In genomic region chr3:159669753-159670152, GRCh38 we compare ENCODE assay signal across 17 cellular contexts.
DNase-seq lines count a peak whose midpoint lies in the region; ATAC-seq and TF ChIP-seq lines count a peak whose summit lies in the region.
"Had no signal": no experiment of that assay in that cellular context is flagged by ENCODE, and none has a peak within 500 bp of the region (broad histone marks: within the 10 kb centered on the region; RNA-seq: fewer than 3 reads in every experiment).

No MANE protein-coding gene starts in this region.

- H3K27ac ChIP-seq in SK-N-SH (ENCODE audit: low read depth in 2 of 2, low read length in 1 of 2) (peak overlapping the region in 1 of 2 experiments; percentile 11; a peak in 1 of 4 replicates), neuronal stem cell (replicated peaks; ENCODE audit: low read length) (no peak overlapping the region), substantia nigra (ENCODE audit: low read depth, low read length, poor library complexity, severe bottlenecking) (no peak overlapping the region)
- H3K27ac ChIP-seq: HL-60, WERI-Rb-1 had no signal

- no peak for TF ChIP-seq RAD21 in SK-N-SH (IDR thresholded peaks at IDR 0.05; ENCODE audit: low read length)

- no peak overlapping the region for H2BK12ac ChIP-seq in neuronal stem cell (ENCODE audit: low read length)

- H4K91ac ChIP-seq in neuronal stem cell (ENCODE audit: low read depth, low read length, poor library complexity), result no peak overlapping the region

- H2AFZ ChIP-seq in SK-N-SH (ENCODE audit: low read depth) (no peak overlapping the region), neuronal stem cell (ENCODE audit: low read length) (no peak overlapping the region)

- no peaks in the 10 kb centered on the region for H4K20me1 ChIP-seq in SK-N-SH (ENCODE audit: insufficient read depth)

- peak overlapping the region; percentile 44 for H3K4me3 Mint-ChIP-seq in Caco-2 (ENCODE audit: unreplicated experiment)
- H3K4me3 Mint-ChIP-seq: immature natural killer cell had no signal

- no peaks in the 10 kb centered on the region for H3K9me2 ChIP-seq in SK-N-SH

- no peak overlapping the region for H3K18ac ChIP-seq in neuronal stem cell (ENCODE audit: low read length)

- no peaks in the 10 kb centered on the region for H3F3A ChIP-seq in SK-N-SH (replicated peaks; ENCODE audit: insufficient read depth)

- no peak overlapping the region for H3K23ac ChIP-seq in neuronal stem cell (ENCODE audit: low read depth, low read length, poor library complexity)

- H3K27me3 ChIP-seq in Caco-2 (replicated peaks; ENCODE audit: control insufficient read depth, insufficient read depth, low read length) (no peaks in the 10 kb centered on the region), SK-N-SH (ENCODE audit: insufficient read depth) (no peaks in the 10 kb centered on the region), neuronal stem cell (ENCODE audit: control insufficient read depth in 3 of 3, insufficient read depth in 3 of 3, low read depth in 1 of 3, low read length in 3 of 3) (no peaks in the 10 kb centered on the region)
- H3K27me3 ChIP-seq: dorsolateral prefrontal cortex had no signal

- no peak overlapping the region for H3K4ac ChIP-seq in neuronal stem cell (ENCODE audit: low read length)

- no peaks in the 10 kb centered on the region for H3K79me1 ChIP-seq in neuronal stem cell (ENCODE audit: low read depth, low read length)

- CTCF ChIA-PET in Caco-2 (lab: Charles Lee), result no interaction called here
- CTCF ChIA-PET in SK-N-SH (lab: Yijun Ruan, JAX), result no interaction called here

- TF ChIP-seq EP300 in SK-N-SH (IDR thresholded peaks at IDR 0.05; ENCODE audit: borderline replicate concordance in 1 of 2, low read depth in 1 of 2, low read length in 1 of 2), result no peak

- H2BK5ac ChIP-seq in neuronal stem cell (ENCODE audit: low read length), result no peak overlapping the region

- H2BK15ac ChIP-seq in neuronal stem cell (ENCODE audit: low read length), result no peak overlapping the region

- no peaks in the 10 kb centered on the region for H3K36me3 ChIP-seq in Caco-2 (ENCODE audit: control insufficient read depth, insufficient read depth, low read length)
- no peaks in the 10 kb centered on the region for H3K36me3 ChIP-seq in SK-N-SH (replicated peaks in 1 of 2; ENCODE audit: control insufficient read depth in 1 of 2, insufficient read depth in 2 of 2, low read length in 1 of 2)
- no peaks in the 10 kb centered on the region for H3K36me3 ChIP-seq in neuronal stem cell (replicated peaks in 1 of 2; ENCODE audit: control insufficient read depth in 2 of 2, insufficient read depth in 2 of 2, low read length in 2 of 2)
- H3K36me3 ChIP-seq: WERI-Rb-1 had no signal

- H3K14ac ChIP-seq in neuronal stem cell (ENCODE audit: low read length), result no peak overlapping the region

- H2BK120ac ChIP-seq in neuronal stem cell (ENCODE audit: low read depth, low read length), result no peak overlapping the region

- no peak overlapping the region for H3K4me3 ChIP-seq in Caco-2 (ENCODE audit: low read depth, low read length)
- no peak overlapping the region for H3K4me3 ChIP-seq in SK-N-SH (ENCODE audit: low read depth in 2 of 2, low read length in 1 of 2)
- no peak overlapping the region for H3K4me3 ChIP-seq in neuronal stem cell (ENCODE audit: low read length in 2 of 2)
- H3K4me3 ChIP-seq: dorsolateral prefrontal cortex had no signal

- no peaks in the 10 kb centered on the region for H3K79me2 ChIP-seq in SK-N-SH (ENCODE audit: insufficient read depth)

- peak overlapping the region; percentile 90 for H3K27ac Mint-ChIP-seq in Caco-2 (ENCODE audit: unreplicated experiment)
- H3K27ac Mint-ChIP-seq: immature natural killer cell had no signal

- WGBS in SK-N-SH (ENCODE audit: low lambda C conversion rate), result 39% methylated on average over 6 of the region's 6 CpGs
- WGBS in neuronal stem cell (ENCODE audit: extremely low coverage in 2 of 2, insufficient read length in 2 of 2, insufficient replicate concordance in 1 of 2), 2 donors, result no CpG with 5 or more reads among the region's 6 CpGs

- no peaks in the 10 kb centered on the region for H3K36me3 Mint-ChIP-seq in Caco-2 (ENCODE audit: insufficient read depth, unreplicated experiment)
- H3K36me3 Mint-ChIP-seq: immature natural killer cell had no signal

- no peaks in the 10 kb centered on the region for H3K9me3 Mint-ChIP-seq in Caco-2 (ENCODE audit: unreplicated experiment)

- peaks cover 32% of the 10 kb centered on the region for H3K4me1 Mint-ChIP-seq in Caco-2 (ENCODE audit: low read depth, unreplicated experiment)
- H3K4me1 Mint-ChIP-seq: immature natural killer cell had no signal

- DNase-seq in Caco-2, result peak in 1 of 2 experiments; percentile 28
- DNase-seq in SK-N-SH, result peak; percentile 18
- DNase-seq in glomerular visceral epithelial cell (ENCODE audit: extremely low spot score), result peak; percentile 40
- peak; percentile 9 for DNase-seq in neuronal stem cell (ENCODE audit: low spot score)
- no peak for DNase-seq in substantia nigra (lab: John Stamatoyannopoulos, UW)
- DNase-seq in UCSD-AML1 (lab: John Stamatoyannopoulos, UW; ENCODE audit: unreplicated experiment), result no peak
- DNase-seq in ureter (ENCODE audit: low spot score), result no peak
- DNase-seq: activated effector memory CD4-positive, alpha-beta T cell treated with anti-CD3 and anti-CD28 coated beads, Interleukin-2, amount 50 U/mL, for 16 hours; COR-L47; GF-D8; immature natural killer cell; NCI-H1436; NCI-H446; WERI-Rb-1 had no signal

- H3K4me2 ChIP-seq in SK-N-SH, result no peak overlapping the region
- H3K4me2 ChIP-seq in neuronal stem cell (ENCODE audit: insufficient read depth, low read length, poor library complexity, severe bottlenecking), result no peak overlapping the region

- no peak for ATAC-seq in HG03520 (IDR thresholded peaks at IDR 0.05; ENCODE audit: unreplicated experiment)

- peaks cover 62% of the 10 kb centered on the region for H3K4me1 ChIP-seq in Caco-2
- no peaks in the 10 kb centered on the region; a peak in 2 of 4 replicates for H3K4me1 ChIP-seq in SK-N-SH (ENCODE audit: control insufficient read depth in 1 of 2, insufficient read depth in 2 of 2, low read depth in 1 of 2, low read length in 1 of 2)
- H3K4me1 ChIP-seq in neuronal stem cell (ENCODE audit: control insufficient read depth in 2 of 2, insufficient read depth in 1 of 2, low read depth in 1 of 2, low read length in 2 of 2), result peaks cover 0 to 1% of the 10 kb centered on the region in 2 donors

- H2AK5ac ChIP-seq in neuronal stem cell (ENCODE audit: low read depth, low read length), result no peak overlapping the region

- H3K27me3 Mint-ChIP-seq in Caco-2 (ENCODE audit: insufficient read depth, unreplicated experiment), result no peaks in the 10 kb centered on the region

- H3K9ac ChIP-seq in SK-N-SH (no peak overlapping the region), neuronal stem cell (ENCODE audit: low read depth, low read length, poor library complexity) (no peak overlapping the region)

- no peaks in the 10 kb centered on the region for H3K9me3 ChIP-seq in Caco-2
- H3K9me3 ChIP-seq in SK-N-SH, result no peaks in the 10 kb centered on the region
- H3K9me3 ChIP-seq in neuronal stem cell (replicated peaks in 1 of 2; ENCODE audit: control insufficient read depth in 2 of 2, insufficient read depth in 1 of 2, low read depth in 1 of 2, low read length in 2 of 2), result no peaks in the 10 kb centered on the region

- no peak overlapping the region for H4K8ac ChIP-seq in neuronal stem cell (ENCODE audit: low read depth, low read length)

- intact Hi-C loops in Caco-2 (cut with micrococcal nuclease; ENCODE audit: unreplicated experiment), result loop anchor here (1.0 to 5.0 kb wide), 5 partner anchors 17 to 138 kb away; no protein-coding TSS in a partner anchor

- POLR2A ChIA-PET in Caco-2 (lab: Charles Lee), result interaction anchor here (0.6 kb wide), 1 partner anchor 38 kb away, joined by 4 read pairs; no protein-coding TSS in a partner anchor
- POLR2A ChIA-PET in SK-N-SH (lab: Yijun Ruan, JAX), result no interaction called here

- TSS peak; percentile 98 for BruUV-seq in Caco-2 (replicated peaks; lab: Mats Ljungman, UMichigan)

- TF ChIP-seq CTCF in Caco-2 (IDR thresholded peaks at IDR 0.05; ENCODE audit: insufficient read depth in 1 of 2, low read depth in 1 of 2, low read length in 1 of 2, severe bottlenecking in 1 of 2, unreplicated experiment in 1 of 2) (no peak), SK-N-SH (IDR thresholded peaks at IDR 0.05) (no peak)

TF ChIP-seq in SK-N-SH, 30 proteins besides CTCF, POLR2A, EP300 and RAD21 (continues in another document):
- TF ChIP-seq RCOR1 (IDR thresholded peaks at IDR 0.05; ENCODE audit: low read length) (no peak), GATA2 (CRISPR knock-in tag; IDR thresholded peaks at IDR 0.05) (no peak), YY1 (IDR thresholded peaks at IDR 0.05; ENCODE audit: low read depth) (no peak), CHD2 (IDR thresholded peaks at IDR 0.05; ENCODE audit: low read length, partially characterized antibody) (no peak), EZH2phosphoT487 (IDR thresholded peaks at IDR 0.05; ENCODE audit: borderline replicate concordance, low read depth) (no peak), TCF12 (IDR thresholded peaks at IDR 0.05) (no peak), SMC3 (IDR thresholded peaks at IDR 0.05; ENCODE audit: low read depth, low read length) (no peak), JUND (IDR thresholded peaks at IDR 0.05) (no peak), MXI1 (IDR thresholded peaks at IDR 0.05; ENCODE audit: low read depth, low read length) (no peak), USF1 (IDR thresholded peaks at IDR 0.05; ENCODE audit: borderline replicate concordance, low read depth) (no peak), MAX (IDR thresholded peaks at IDR 0.05; ENCODE audit: low read depth) (no peak), SIN3A (IDR thresholded peaks at IDR 0.05; ENCODE audit: borderline replicate concordance, low read depth, low read length) (no peak), RXRA (IDR thresholded peaks at IDR 0.05; ENCODE audit: borderline replicate concordance, low read depth) (no peak), POLR2AphosphoS5 (IDR thresholded peaks at IDR 0.05; ENCODE audit: low read depth, low read length) (no peak), GABPA (IDR thresholded peaks at IDR 0.05; ENCODE audit: low read depth) (no peak), FOXM1 (IDR thresholded peaks at IDR 0.05; ENCODE audit: low read depth) (no peak)

Comparison
In these comparisons a context has a peak if more than half of its experiments do, and no peak if none do; other contexts are left out.
1. DNase-seq: peak in SK-N-SH (single experiment), glomerular visceral epithelial cell (single experiment) and neuronal stem cell (single experiment); none in substantia nigra (0 of 49), UCSD-AML1 (single experiment) and ureter (single experiment).